ENCODE assay signal across 22 cellular contexts in the genomic region with DNA sequence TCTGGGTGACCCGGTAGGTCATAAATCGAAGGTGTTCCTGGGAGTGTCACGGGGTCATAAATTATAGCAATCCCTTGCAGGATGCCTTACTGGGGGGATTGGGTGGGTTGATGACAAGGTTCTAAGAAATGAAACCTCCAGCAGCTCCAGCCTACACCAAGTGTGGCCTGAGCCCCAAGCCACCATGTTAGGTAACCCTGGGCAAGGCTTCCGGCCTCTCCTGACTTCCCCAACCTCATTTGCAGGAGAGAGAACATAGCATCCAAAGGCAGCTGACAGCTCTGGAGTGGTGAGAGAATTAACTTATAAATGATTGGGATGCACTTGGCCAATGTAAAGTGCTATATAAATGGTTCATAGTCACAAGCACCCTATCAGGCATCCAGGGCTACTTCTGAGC. TPM values are rescaled to one million over a fixed set of nuclear protein-coding genes. Genes with fewer than 3 reads are reported as not detected.
"Had no signal": no experiment of that assay in that cellular context is flagged by ENCODE, and none has a peak within 500 bp of the region (broad histone marks: within the 10 kb centered on the region; RNA-seq: fewer than 3 reads in every experiment).

No MANE protein-coding gene starts in this region.

- H3K4me3 ChIP-seq: body of pancreas, lung, spleen, tibial artery, uterus had no signal

- H3K36me3 ChIP-seq: spleen, tibial artery, uterus had no signal

- H3K9me3 ChIP-seq: body of pancreas, spleen, tibial artery, uterus had no signal

- H3K27ac ChIP-seq: body of pancreas, spleen, tibial artery, uterus had no signal

- DNase-seq: activated CD4-positive, alpha-beta T cell treated with anti-CD3 and anti-CD28 coated beads, Interleukin-2, amount 10 ng/mL, durations not matched to agents 7 days and 5 days; activated CD8-positive, alpha-beta memory T cell treated with anti-CD3 and anti-CD28 coated beads, Interleukin-2, amount 50 U/mL, for 4 hours; activated naive CD4-positive, alpha-beta T cell treated with anti-CD3 and anti-CD28 coated beads for 36 hours; activated T-cell treated with anti-CD3 and anti-CD28 coated beads, Interleukin-2, amount 50 U/mL, for 4 hours; body of pancreas; caudate nucleus; nephron progenitor cell; occipital lobe; posterior cingulate gyrus; spleen; stimulated activated naive CD4-positive, alpha-beta T cell treated with Interleukin-2 at 50 U/mL for 16 hours; substantia nigra; T1000; tibial artery; uterus had no signal

- ATAC-seq: activated CD4-positive, CD25-positive, alpha-beta regulatory T cell treated with anti-CD3 and anti-CD28 coated beads, Interleukin-2, amount 50 U/mL, for 24 hours; activated T-cell treated with anti-CD3 and anti-CD28 coated beads, Interleukin-2, amount 50 U/mL, for 4 hours; body of pancreas had no signal

- H3K4me1 ChIP-seq: tibial artery, uterus had no signal

- H3K27me3 ChIP-seq: body of pancreas, uterus had no signal

RNA-seq across cellular contexts. Expression of a gene that starts 52.8 kb away (rescaled TPM):
- total RNA-seq: epithelial cell of proximal tubule, renal cortical epithelial cell had no signal

RNA-seq across cellular contexts. Expression of a gene that starts 58.0 kb away (rescaled TPM):
- total RNA-seq: activated CD4-positive, alpha-beta T cell treated with anti-CD3 and anti-CD28 coated beads, Interleukin-2, amount 10 ng/mL, durations not matched to agents 7 days and 5 days; activated naive CD4-positive, alpha-beta T cell treated with anti-CD3 and anti-CD28 coated beads for 36 hours; activated T-cell treated with anti-CD3 and anti-CD28 coated beads, Interleukin-2, amount 50 U/mL, for 4 hours; epithelial cell of proximal tubule; frontal cortex; kidney epithelial cell; lung; occipital lobe; renal cortical epithelial cell; spleen; T-helper 1 cell treated with Interleukin-12 subunit alpha and Interleukin-12 subunit beta and Interleukin-4 antibody, amounts not matched to agents 30 ng/mL and 1 ng/mL, for 36 hours; uterus had no signal
